ENCODE assay signal across 8 cellular contexts in the genomic region with DNA sequence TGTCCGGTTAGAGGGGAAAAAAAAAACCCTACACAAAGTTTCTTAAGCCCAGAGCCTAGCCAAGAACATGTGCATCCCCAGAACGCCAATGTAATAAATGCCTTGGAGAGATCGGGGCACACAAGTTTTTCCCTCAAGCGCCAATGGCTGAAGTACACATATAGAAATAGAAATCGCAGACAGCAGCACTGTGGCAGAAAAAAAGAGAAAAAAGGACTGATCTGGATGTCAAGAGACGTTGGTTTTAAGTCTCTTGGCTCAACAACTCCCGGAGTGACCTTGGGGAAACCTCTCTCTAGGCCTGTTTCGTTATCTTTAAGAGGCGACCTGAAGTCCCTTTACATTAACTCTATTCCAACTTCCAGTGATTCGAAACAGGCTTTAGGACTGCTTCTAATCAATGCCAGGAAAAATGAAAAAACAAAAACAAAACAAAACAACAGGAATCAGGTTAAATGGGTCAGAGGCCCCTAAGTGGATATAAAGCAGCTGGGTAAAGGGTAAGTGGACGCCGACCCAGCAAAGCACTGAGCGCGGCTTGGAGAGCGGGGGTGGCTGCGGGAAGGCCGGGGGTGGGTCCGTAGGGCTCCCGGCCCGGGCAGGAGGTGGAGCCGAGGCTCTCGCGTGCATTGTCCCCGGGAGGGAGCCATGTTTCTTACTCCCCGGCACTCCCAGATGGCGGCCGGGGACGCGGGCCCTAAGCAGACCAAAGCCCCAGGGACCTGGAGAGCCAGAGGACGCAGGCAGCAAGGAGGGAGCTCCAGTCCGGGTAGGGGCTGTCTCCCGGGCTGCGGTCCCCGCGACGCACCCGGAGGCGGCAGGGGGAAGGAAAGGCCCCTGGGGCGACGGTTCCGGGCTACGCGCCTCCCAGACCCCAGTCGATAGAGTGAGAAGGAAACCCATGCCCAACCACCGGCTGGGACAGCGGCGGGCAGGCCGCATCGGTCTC. TPM values are rescaled to one million over a fixed set of nuclear protein-coding genes. Genes with fewer than 3 reads are reported as not detected.
DNase-seq lines count a peak whose midpoint lies in the region; ATAC-seq and TF ChIP-seq lines count a peak whose summit lies in the region.

No MANE protein-coding gene starts in this region.

- peak overlapping the region; percentile 93 for H3K4me3 Mint-ChIP-seq in activated T-helper 2 cell treated with anti-CD3 and anti-CD28 coated beads, Interferon-gamma antibody, Interleukin-2, Interleukin-4, amounts not matched to agents 10 μg/mL and 5 μg/mL and 100 μg/mL, durations not matched to agents 14 hours and 24 hours and 36 hours (ENCODE audit: low read depth)
- peak overlapping the region; percentile 98 to 100 (median 98) for H3K4me3 Mint-ChIP-seq in nephron
- H3K4me3 Mint-ChIP-seq in stimulated activated naive CD8-positive, alpha-beta T cell treated with anti-CD3 and anti-CD28 coated beads, Interleukin-15, amount 100 ng/mL, for 72 hours, result peak overlapping the region; percentile 91 to 98

- ATAC-seq in GM18511 (IDR thresholded peaks at IDR 0.05; ENCODE audit: unreplicated experiment) (peak; percentile 71), HG03025 (IDR thresholded peaks at IDR 0.05; ENCODE audit: low FRiP score, unreplicated experiment) (peak; percentile 58)
- peak; percentile 80 for ATAC-seq in stimulated activated naive CD8-positive, alpha-beta T cell treated with anti-CD3 and anti-CD28 coated beads, Interleukin-15, amount 100 ng/mL, for 72 hours

- peak overlapping the region; percentile 93 for H3K27ac Mint-ChIP-seq in activated T-helper 2 cell treated with anti-CD3 and anti-CD28 coated beads, Interferon-gamma antibody, Interleukin-2, Interleukin-4, amounts not matched to agents 10 μg/mL and 5 μg/mL and 100 μg/mL, durations not matched to agents 14 hours and 24 hours and 36 hours
- peak overlapping the region; percentile 94 to 99 (median 98) for H3K27ac Mint-ChIP-seq in nephron
- peak overlapping the region; percentile 98 to 99 for H3K27ac Mint-ChIP-seq in stimulated activated naive CD8-positive, alpha-beta T cell treated with anti-CD3 and anti-CD28 coated beads, Interleukin-15, amount 100 ng/mL, for 72 hours

- peaks cover 36% of the 10 kb centered on the region for H3K4me1 Mint-ChIP-seq in activated T-helper 2 cell treated with anti-CD3 and anti-CD28 coated beads, Interferon-gamma antibody, Interleukin-2, Interleukin-4, amounts not matched to agents 10 μg/mL and 5 μg/mL and 100 μg/mL, durations not matched to agents 14 hours and 24 hours and 36 hours (ENCODE audit: low read depth)
- H3K4me1 Mint-ChIP-seq in nephron, result peaks cover 20% of the 10 kb centered on the region
- H3K4me1 Mint-ChIP-seq in stimulated activated naive CD8-positive, alpha-beta T cell treated with anti-CD3 and anti-CD28 coated beads, Interleukin-15, amount 100 ng/mL, for 72 hours, result peaks cover 44% of the 10 kb centered on the region

- H3K9me3 Mint-ChIP-seq in activated T-helper 2 cell treated with anti-CD3 and anti-CD28 coated beads, Interferon-gamma antibody, Interleukin-2, Interleukin-4, amounts not matched to agents 10 μg/mL and 5 μg/mL and 100 μg/mL, durations not matched to agents 14 hours and 24 hours and 36 hours, result no peaks in the 10 kb centered on the region
- no peaks in the 10 kb centered on the region for H3K9me3 Mint-ChIP-seq in nephron
- H3K9me3 Mint-ChIP-seq in stimulated activated naive CD8-positive, alpha-beta T cell treated with anti-CD3 and anti-CD28 coated beads, Interleukin-15, amount 100 ng/mL, for 72 hours, result no peaks in the 10 kb centered on the region

- TF ChIP-seq CTCF in AG09309 (IDR thresholded peaks at IDR 0.05; ENCODE audit: control insufficient read depth, insufficient read depth, low read depth, low read length, missing control alignments) (no peak), nephron (IDR thresholded peaks at IDR 0.05; ENCODE audit: unreplicated experiment in 3 of 3) (no peak)

- no peak for DNase-seq in AG09309 (ENCODE audit: low read depth)
- DNase-seq in NOMO-1 treated with DMSO at 0.1 percent for 48 hours (lab: John Stamatoyannopoulos, UW; ENCODE audit: unreplicated experiment), result peak; percentile 60
- peak; percentile 67 for DNase-seq in activated T-helper 2 cell treated with anti-CD3 and anti-CD28 coated beads, Interferon-gamma antibody, Interleukin-2, Interleukin-4, amounts not matched to agents 10 μg/mL and 5 μg/mL and 100 μg/mL, durations not matched to agents 14 hours and 24 hours and 36 hours (ENCODE audit: low spot score)
- peak; percentile 68 for DNase-seq in fibroblast of peridontal ligament (ENCODE audit: extremely low read depth)
- DNase-seq in stimulated activated naive CD8-positive, alpha-beta T cell treated with anti-CD3 and anti-CD28 coated beads, Interleukin-15, amount 100 ng/mL, for 72 hours, result peak; percentile 65 to 74

- H3K4me3 ChIP-seq in AG09309 (ENCODE audit: control insufficient read depth, low read depth, low read length), result peak overlapping the region; percentile 89

- H3K27me3 Mint-ChIP-seq in activated T-helper 2 cell treated with anti-CD3 and anti-CD28 coated beads, Interferon-gamma antibody, Interleukin-2, Interleukin-4, amounts not matched to agents 10 μg/mL and 5 μg/mL and 100 μg/mL, durations not matched to agents 14 hours and 24 hours and 36 hours (ENCODE audit: low read depth), result no peaks in the 10 kb centered on the region
- no peaks in the 10 kb centered on the region for H3K27me3 Mint-ChIP-seq in nephron (ENCODE audit: low read depth)
- H3K27me3 Mint-ChIP-seq in stimulated activated naive CD8-positive, alpha-beta T cell treated with anti-CD3 and anti-CD28 coated beads, Interleukin-15, amount 100 ng/mL, for 72 hours, result no peaks in the 10 kb centered on the region

- intact Hi-C loops in activated T-helper 2 cell treated with anti-CD3 and anti-CD28 coated beads, Interferon-gamma antibody, Interleukin-2, Interleukin-4, amounts not matched to agents 10 μg/mL and 5 μg/mL and 100 μg/mL, durations not matched to agents 14 hours and 24 hours and 36 hours (cut with micrococcal nuclease), result loop anchor here (1.0 to 2.0 kb wide), 6 partner anchors 24 to 516 kb away; partner anchors contain the start of genes DENND10, PRDX3, SFXN4 and TIAL1

- peaks cover 56% of the 10 kb centered on the region for H3K36me3 Mint-ChIP-seq in activated T-helper 2 cell treated with anti-CD3 and anti-CD28 coated beads, Interferon-gamma antibody, Interleukin-2, Interleukin-4, amounts not matched to agents 10 μg/mL and 5 μg/mL and 100 μg/mL, durations not matched to agents 14 hours and 24 hours and 36 hours (ENCODE audit: low read depth)
- H3K36me3 Mint-ChIP-seq in nephron (ENCODE audit: low read depth), result peaks cover 16% of the 10 kb centered on the region

RNA-seq across cellular contexts. Expression of gene EIF3A, which starts 0.8 kb away (rescaled TPM):
- 161 and 164 TPM in 2 replicates for total RNA-seq in activated T-helper 2 cell treated with anti-CD3 and anti-CD28 coated beads, Interferon-gamma antibody, Interleukin-2, Interleukin-4, amounts not matched to agents 10 μg/mL and 5 μg/mL and 100 μg/mL, durations not matched to agents 14 hours and 24 hours and 36 hours

RNA-seq across cellular contexts. Expression of gene DENND10, which starts 24.1 kb away (rescaled TPM):
- 26.0 and 26.2 TPM in 2 replicates for total RNA-seq in activated T-helper 2 cell treated with anti-CD3 and anti-CD28 coated beads, Interferon-gamma antibody, Interleukin-2, Interleukin-4, amounts not matched to agents 10 μg/mL and 5 μg/mL and 100 μg/mL, durations not matched to agents 14 hours and 24 hours and 36 hours

RNA-seq across cellular contexts. Expression of gene NANOS1, which starts 50.3 kb away (rescaled TPM):
- 0.62 and 0.90 TPM in 2 replicates for total RNA-seq in activated T-helper 2 cell treated with anti-CD3 and anti-CD28 coated beads, Interferon-gamma antibody, Interleukin-2, Interleukin-4, amounts not matched to agents 10 μg/mL and 5 μg/mL and 100 μg/mL, durations not matched to agents 14 hours and 24 hours and 36 hours
